8 cellular contexts compared by ENCODE assay signal in the genomic region with DNA sequence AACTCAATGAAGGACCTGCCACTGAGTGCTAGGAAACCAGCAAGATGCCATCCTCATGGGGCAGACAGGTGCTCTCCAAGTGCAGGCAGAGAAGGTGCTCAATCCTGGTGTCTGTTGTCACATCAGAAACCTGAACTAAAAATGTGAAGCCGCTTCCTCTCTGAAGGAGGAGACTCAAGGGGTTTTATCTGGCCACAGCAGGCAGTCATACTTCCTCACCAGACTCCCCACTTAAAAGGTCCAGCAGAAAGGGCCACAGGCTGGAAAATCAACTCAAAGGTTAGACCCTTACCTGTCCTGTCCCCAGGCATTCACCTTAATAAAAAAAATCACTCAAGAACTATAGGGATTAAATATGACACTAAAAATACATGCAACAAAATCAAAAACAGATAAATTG. TPM values are rescaled to one million over a fixed set of nuclear protein-coding genes. Genes with fewer than 3 reads are reported as not detected.
DNase-seq lines count a peak whose midpoint lies in the region; ATAC-seq and TF ChIP-seq lines count a peak whose summit lies in the region.
"Had no signal": no experiment of that assay in that cellular context is flagged by ENCODE, and none has a peak within 500 bp of the region (broad histone marks: within the 10 kb centered on the region; RNA-seq: fewer than 3 reads in every experiment).

No MANE protein-coding gene starts in this region.

- H3K79me2 ChIP-seq in Karpas-422 (ENCODE audit: low read length): peaks cover 95% of the 10 kb centered on the region

- peaks cover 68% of the 10 kb centered on the region for H3K4me1 Mint-ChIP-seq in Calu3 (ENCODE audit: low read depth, unreplicated experiment)
- peaks cover 80% of the 10 kb centered on the region for H3K4me1 Mint-ChIP-seq in activated naive CD8-positive, alpha-beta T cell (ENCODE audit: low read depth)
- H3K4me1 Mint-ChIP-seq in nephron progenitor cell: peaks cover 33% of the 10 kb centered on the region

- H3K36me3 Mint-ChIP-seq in Calu3 (ENCODE audit: insufficient read depth, unreplicated experiment) (peaks cover 52% of the 10 kb centered on the region), nephron progenitor cell (ENCODE audit: low read depth) (peaks cover 42% of the 10 kb centered on the region)
- peaks cover 10% of the 10 kb centered on the region for H3K36me3 Mint-ChIP-seq in activated naive CD8-positive, alpha-beta T cell

- H3K9me2 ChIP-seq in Karpas-422 (replicated peaks; ENCODE audit: insufficient read depth, low read length): no peaks in the 10 kb centered on the region

- H3K9me3 Mint-ChIP-seq in Calu3 (ENCODE audit: low read depth, unreplicated experiment): no peaks in the 10 kb centered on the region
- no peaks in the 10 kb centered on the region for H3K9me3 Mint-ChIP-seq in activated naive CD8-positive, alpha-beta T cell (ENCODE audit: low read depth)
- H3K9me3 Mint-ChIP-seq in nephron progenitor cell: no peaks in the 10 kb centered on the region

- no peak for DNase-seq in Calu3
- DNase-seq in Karpas-422: peak; percentile 79
- no peak for DNase-seq in nephron progenitor cell
- no peak for DNase-seq in amygdala (lab: John Stamatoyannopoulos, UW)
- no peak for DNase-seq in NCI-H146 treated with DMSO at 0.1 percent for 48 hours (lab: John Stamatoyannopoulos, UW; ENCODE audit: unreplicated experiment)
- DNase-seq: NCI-H1694 had no signal

- no TSS peak for BruUV-seq in Calu3 (replicated peaks; lab: Mats Ljungman, UMichigan)

- intact Hi-C loops in Calu3 (cut with micrococcal nuclease; ENCODE audit: unreplicated experiment): no loop called here

- peak overlapping the region; percentile 41 for H3K4me3 ChIP-seq in Karpas-422 (ENCODE audit: low read length)

- H3K9me3 ChIP-seq in Karpas-422 (ENCODE audit: low read length): no peaks in the 10 kb centered on the region

- H3K27ac ChIP-seq in Karpas-422 (ENCODE audit: low read length): peak overlapping the region; percentile 92

- peak overlapping the region; percentile 66 for H3K9ac ChIP-seq in Karpas-422 (ENCODE audit: low read length)

- H3K27me3 ChIP-seq in Karpas-422 (ENCODE audit: low read length): no peaks in the 10 kb centered on the region

- TF ChIP-seq CTCF in Calu3 (IDR thresholded peaks at IDR 0.05; ENCODE audit: unreplicated experiment) (no peak), nephron progenitor cell (IDR thresholded peaks at IDR 0.05) (no peak)

- CTCF ChIA-PET in Calu3 (lab: Charles Lee): no interaction called here

- H3K4me3 Mint-ChIP-seq in Calu3 (ENCODE audit: low read depth, unreplicated experiment) (peak overlapping the region; percentile 29), nephron progenitor cell (no peak overlapping the region)
- peak overlapping the region; percentile 67 for H3K4me3 Mint-ChIP-seq in activated naive CD8-positive, alpha-beta T cell

- H2AFZ ChIP-seq in Karpas-422 (ENCODE audit: low read length): no peak overlapping the region

- H3K27ac Mint-ChIP-seq in Calu3 (ENCODE audit: unreplicated experiment) (no peak overlapping the region), nephron progenitor cell (peak overlapping the region; percentile 61)
- H3K27ac Mint-ChIP-seq in activated naive CD8-positive, alpha-beta T cell: peak overlapping the region; percentile 79

- peaks cover 29% of the 10 kb centered on the region for H3K36me3 ChIP-seq in Karpas-422 (ENCODE audit: insufficient read depth, low read length)

- no peaks in the 10 kb centered on the region for H3K27me3 Mint-ChIP-seq in Calu3 (ENCODE audit: unreplicated experiment)
- H3K27me3 Mint-ChIP-seq in activated naive CD8-positive, alpha-beta T cell: no peaks in the 10 kb centered on the region
- peaks cover 8% of the 10 kb centered on the region for H3K27me3 Mint-ChIP-seq in nephron progenitor cell (ENCODE audit: low read depth, poor library complexity)

- ATAC-seq in HG03469 (IDR thresholded peaks at IDR 0.05; ENCODE audit: unreplicated experiment): no peak

- H3K4me2 ChIP-seq in Karpas-422 (ENCODE audit: low read depth, low read length, poor library complexity, severe bottlenecking): peak overlapping the region; percentile 84

- H4K20me1 ChIP-seq in Karpas-422 (ENCODE audit: insufficient read depth, low read depth, low read length): peaks cover 54% of the 10 kb centered on the region

- peaks cover 85% of the 10 kb centered on the region for H3K4me1 ChIP-seq in Karpas-422 (ENCODE audit: low read length)

RNA-seq across cellular contexts. Expression of gene CCDC12, which starts 4.8 kb away (rescaled TPM):
- total RNA-seq in Calu3 (2022): 47.3 and 47.5 TPM in 2 replicates
- total RNA-seq in Karpas-422 (2014; rRNA removed; shearing (Covaris generic); ENCODE audit: low replicate concordance): 40.2 and 83.5 TPM in 2 replicates

RNA-seq across cellular contexts. Expression of gene NBEAL2, which starts 7.7 kb away (rescaled TPM):
- total RNA-seq in Calu3 (2022): 115 and 143 TPM in 2 replicates
- total RNA-seq in Karpas-422 (2014; rRNA removed; shearing (Covaris generic); ENCODE audit: low replicate concordance): 60.5 and 133 TPM in 2 replicates
